ENCODE assay signal across 11 cellular contexts in genomic region chr3:130839815-130840214, GRCh38. TPM values are rescaled to one million over a fixed set of nuclear protein-coding genes. Genes with fewer than 3 reads are reported as not detected.
DNase-seq lines count a peak whose midpoint lies in the region; ATAC-seq and TF ChIP-seq lines count a peak whose summit lies in the region.
"Had no signal": no experiment of that assay in that cellular context is flagged by ENCODE, and none has a peak within 500 bp of the region (broad histone marks: within the 10 kb centered on the region; RNA-seq: fewer than 3 reads in every experiment).

No MANE protein-coding gene starts in this region.

- no peak overlapping the region for H3K9ac ChIP-seq in subcutaneous abdominal adipose tissue (ENCODE audit: low read length in 5 of 5)

- H3K9me3 ChIP-seq in left ventricle myocardium inferior (replicated peaks) (no peaks in the 10 kb centered on the region), subcutaneous abdominal adipose tissue (ENCODE audit: control insufficient read depth in 5 of 5, low read length in 5 of 5) (no peaks in the 10 kb centered on the region)

- intact Hi-C loops in left ventricle myocardium inferior (cut with micrococcal nuclease) (no loop called here), cardiac septum (cut with DNase I) (no loop called here)

- H3K27me3 ChIP-seq in left ventricle myocardium inferior (ENCODE audit: low read depth) = no peaks in the 10 kb centered on the region
- no peaks in the 10 kb centered on the region for H3K27me3 ChIP-seq in subcutaneous abdominal adipose tissue (ENCODE audit: control insufficient read depth in 5 of 5, insufficient read depth in 4 of 5, low read length in 5 of 5)

- ATAC-seq in HG03097 (IDR thresholded peaks at IDR 0.05; ENCODE audit: low FRiP score, unreplicated experiment) = peak; percentile 52
- ATAC-seq in left lobe of liver = no peak
- ATAC-seq: activated T-cell treated with anti-CD3 and anti-CD28 coated beads, Interleukin-2, amount 50 U/mL, for 72 hours had no signal

- TF ChIP-seq CTCF in left ventricle myocardium inferior (IDR thresholded peaks at IDR 0.05; ENCODE audit: borderline replicate concordance) = no peak

- peak overlapping the region; percentile 55 for H3K27ac ChIP-seq in left ventricle myocardium inferior (replicated peaks)
- H3K27ac ChIP-seq in subcutaneous abdominal adipose tissue (ENCODE audit: low read depth, low read length) = peak overlapping the region; percentile 61
- H3K27ac ChIP-seq: RWPE1 had no signal

- H3K4me1 ChIP-seq in left ventricle myocardium inferior (peaks cover 40% of the 10 kb centered on the region), subcutaneous abdominal adipose tissue (ENCODE audit: control insufficient read depth in 5 of 5, insufficient read depth in 5 of 5, low read length in 5 of 5) (peaks cover 0 to 34% (median 25%) of the 10 kb centered on the region in 5 donors)

- H3K4me3 ChIP-seq in left ventricle myocardium inferior = no peak overlapping the region
- H3K4me3 ChIP-seq in subcutaneous abdominal adipose tissue (ENCODE audit: low read depth in 1 of 5, low read length in 5 of 5) = no peak overlapping the region

- no peak for DNase-seq in left ventricle myocardium inferior
- no peak for DNase-seq in cardiac septum (ENCODE audit: low spot score)
- peak; percentile 88 for DNase-seq in NCI-H2196 (lab: John Stamatoyannopoulos, UW; ENCODE audit: unreplicated experiment)
- no peak for DNase-seq in activated CD4-positive, alpha-beta T cell treated with anti-CD3 and anti-CD28 coated beads for 4 hours
- DNase-seq in glomerular visceral epithelial cell (ENCODE audit: extremely low spot score) = no peak
- DNase-seq in left lobe of liver (ENCODE audit: low spot score) = no peak
- DNase-seq: activated T-cell treated with anti-CD3 and anti-CD28 coated beads, Interleukin-2, amount 50 U/mL, for 72 hours; naive thymus-derived CD8-positive, alpha-beta T cell had no signal

- no peaks in the 10 kb centered on the region for H3K36me3 ChIP-seq in left ventricle myocardium inferior
- H3K36me3 ChIP-seq in subcutaneous abdominal adipose tissue (ENCODE audit: control insufficient read depth in 5 of 5, insufficient read depth in 5 of 5, low read length in 5 of 5) = no peaks in the 10 kb centered on the region

RNA-seq across cellular contexts. Expression of gene ATP2C1, which starts 54.1 kb away (rescaled TPM):
- 57.1 TPM for total RNA-seq in left ventricle myocardium inferior
- 60.1 TPM for total RNA-seq in cardiac septum
- total RNA-seq in left lobe of liver = 21.4 TPM
